ENCODE assay signal across 12 cellular contexts in the genomic region with DNA sequence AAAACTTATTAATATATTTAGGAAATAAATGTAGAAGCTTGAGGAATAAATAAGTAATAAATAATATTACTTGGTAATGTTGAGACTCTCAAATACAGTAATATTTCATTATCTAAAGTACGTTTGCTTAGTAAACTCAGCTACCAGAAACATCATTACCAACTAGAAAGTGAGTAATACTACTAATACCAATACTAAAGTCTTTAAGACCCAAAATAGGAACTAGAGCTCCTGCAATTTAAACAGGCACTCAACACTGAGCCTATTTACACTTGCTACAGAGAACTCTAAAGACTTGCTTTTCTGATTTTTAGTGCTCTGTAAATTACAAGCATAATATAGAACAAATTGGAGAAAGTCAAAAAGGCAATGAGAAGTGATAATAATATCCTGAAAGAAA. TPM values are rescaled to one million over a fixed set of nuclear protein-coding genes. Genes with fewer than 3 reads are reported as not detected.
"Had no signal": no experiment of that assay in that cellular context is flagged by ENCODE, and none has a peak within 500 bp of the region (broad histone marks: within the 10 kb centered on the region; RNA-seq: fewer than 3 reads in every experiment).

No MANE protein-coding gene starts in this region.

- H3K4me1 ChIP-seq: HAP-1 had no signal

- H3K36me3 ChIP-seq: HAP-1 had no signal

- H3K4me3 ChIP-seq: GM23248, HAP-1 had no signal

- H3K27ac ChIP-seq: GM23248, HL-60 had no signal

- H2AFZ ChIP-seq: GM23248 had no signal

- ATAC-seq: HCT116, HepG2 had no signal

- H3K9me3 ChIP-seq: HAP-1 had no signal

- FAIRE-seq: HepG2 had no signal

- DNase-seq: GM23248, GOT3, H7, HFFc6, KBM-7 had no signal

- H3K9ac ChIP-seq: GM23248 had no signal

RNA-seq across cellular contexts. Expression of a gene that starts 13.5 kb away (rescaled TPM):
- total RNA-seq: GM23248, H4, H7, HFFc6, HT1080 had no signal
- polyA plus RNA-seq: GM23248, IgD-negative memory B cell had no signal
